In genomic region chr2:59933948-59934347, GRCh38 we compare ENCODE assay signal across 9 cellular contexts.
"Had no signal": no experiment of that assay in that cellular context is flagged by ENCODE, and none has a peak within 500 bp of the region (broad histone marks: within the 10 kb centered on the region; RNA-seq: fewer than 3 reads in every experiment).

No MANE protein-coding gene starts in this region.

- H3K36me3 ChIP-seq: WERI-Rb-1 had no signal

- H3K27ac ChIP-seq: VCaP, WERI-Rb-1 had no signal

- ATAC-seq: activated CD4-positive, alpha-beta T cell treated with anti-CD3 and anti-CD28 coated beads for 36 hours; activated CD4-positive, CD25-positive, alpha-beta regulatory T cell treated with anti-CD3 and anti-CD28 coated beads, Interleukin-2, amount 50 U/mL, for 24 hours; activated CD8-positive, alpha-beta memory T cell treated with anti-CD3 and anti-CD28 coated beads, Interleukin-2, amount 10 ng/mL, durations not matched to agents 7 days and 5 days; activated CD8-positive, alpha-beta T cell treated with anti-CD3 and anti-CD28 coated beads for 36 hours; activated CD8-positive, alpha-beta T cell treated with anti-CD3 and anti-CD28 coated beads, Interleukin-2, amount 10 ng/mL, durations not matched to agents 7 days and 5 days; T-helper 17 cell; WTC11 had no signal
